In the genomic region with DNA sequence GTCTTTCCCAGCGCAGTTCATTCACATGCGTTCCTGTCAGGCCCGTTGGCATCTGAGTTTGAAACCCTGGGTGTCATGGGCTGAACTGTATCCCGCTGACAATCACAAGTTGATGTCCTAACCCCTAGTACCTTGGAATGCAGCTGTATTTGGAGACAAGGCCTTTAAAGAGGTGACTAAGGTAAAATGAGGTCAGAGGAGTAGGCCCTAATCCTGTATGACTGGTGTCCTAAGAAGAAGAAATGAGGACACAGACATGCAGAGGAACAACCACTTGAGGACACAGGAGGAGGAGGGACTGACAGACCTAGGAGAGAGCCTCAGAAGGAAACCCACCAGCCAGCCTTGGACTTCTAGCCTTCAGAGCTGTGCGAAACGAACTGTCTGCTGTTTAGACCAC, we compare ENCODE assay signal across 22 cellular contexts. TPM values are rescaled to one million over a fixed set of nuclear protein-coding genes. Genes with fewer than 3 reads are reported as not detected.
A peak's percentile ranks its signal among the peaks of the same experiment; 100 is the strongest.
DNase-seq lines count a peak whose midpoint lies in the region; ATAC-seq and TF ChIP-seq lines count a peak whose summit lies in the region.
"Had no signal": no experiment of that assay in that cellular context is flagged by ENCODE, and none has a peak within 500 bp of the region (broad histone marks: within the 10 kb centered on the region; RNA-seq: fewer than 3 reads in every experiment).

No MANE protein-coding gene starts in this region.

- no peak for TF ChIP-seq CTCF in HFFc6 (IDR thresholded peaks at IDR 0.05)
- TF ChIP-seq CTCF in WTC11 (IDR thresholded peaks at IDR 0.05): no peak
- no peak for TF ChIP-seq CTCF in neural crest cell (conservative IDR thresholded peaks at IDR 0.05)
- no peak for TF ChIP-seq CTCF in vagina (IDR thresholded peaks at IDR 0.05)
- TF ChIP-seq CTCF in right atrium auricular region (IDR thresholded peaks at IDR 0.05): no peak

- POLR2A ChIA-PET in activated CD4-positive, alpha-beta T cell treated with anti-CD3 and anti-CD28 coated beads for 36 hours (lab: Charles Lee): interaction anchor here (2.1 kb wide), 1 partner anchor 10 kb away, joined by 6 read pairs; no protein-coding TSS in a partner anchor
- POLR2A ChIA-PET in WTC11 (lab: Charles Lee): no interaction called here

- H3K27me3 Mint-ChIP-seq in activated CD4-positive, alpha-beta T cell treated with anti-CD3 and anti-CD28 coated beads for 36 hours: no peaks in the 10 kb centered on the region
- H3K27me3 Mint-ChIP-seq in HFFc6 (ENCODE audit: insufficient read depth) (peaks cover 18% of the 10 kb centered on the region), WTC11 (ENCODE audit: low read depth) (no peaks in the 10 kb centered on the region), neural crest cell (ENCODE audit: low read depth) (peaks cover 6% of the 10 kb centered on the region)
- H3K27me3 Mint-ChIP-seq: B cell, T-cell had no signal

- no peaks in the 10 kb centered on the region for H3K27me3 ChIP-seq in vagina
- H3K27me3 ChIP-seq in right atrium auricular region: no peaks in the 10 kb centered on the region
- H3K27me3 ChIP-seq: breast epithelium had no signal

- TF ChIP-seq POLR2A in vagina (IDR thresholded peaks at IDR 0.05): no peak

- H3K4me1 Mint-ChIP-seq in activated CD4-positive, alpha-beta T cell treated with anti-CD3 and anti-CD28 coated beads for 36 hours: peaks cover 43% of the 10 kb centered on the region
- H3K4me1 Mint-ChIP-seq in HFFc6 (ENCODE audit: low read depth) (peaks cover 13% of the 10 kb centered on the region), WTC11 (peaks cover 17% of the 10 kb centered on the region), neural crest cell (peaks cover 33% of the 10 kb centered on the region)

- H3K27ac ChIP-seq in vagina (no peak overlapping the region), right atrium auricular region (no peak overlapping the region)
- H3K27ac ChIP-seq: breast epithelium had no signal

- H3K4me1 ChIP-seq in vagina (peaks cover 19% of the 10 kb centered on the region), right atrium auricular region (peaks cover 0 to 17% of the 10 kb centered on the region in 2 donors)
- H3K4me1 ChIP-seq: breast epithelium had no signal

- ATAC-seq in activated CD4-positive, alpha-beta T cell treated with anti-CD3 and anti-CD28 coated beads for 36 hours: no peak
- ATAC-seq in WTC11: no peak
- ATAC-seq: T-cell had no signal

- H3K27ac Mint-ChIP-seq in activated CD4-positive, alpha-beta T cell treated with anti-CD3 and anti-CD28 coated beads for 36 hours: peak overlapping the region; percentile 43
- peak overlapping the region; percentile 11 for H3K27ac Mint-ChIP-seq in HFFc6
- H3K27ac Mint-ChIP-seq in WTC11: peak overlapping the region; percentile 23
- H3K27ac Mint-ChIP-seq in neural crest cell (ENCODE audit: unreplicated experiment): peak overlapping the region; percentile 27
- H3K27ac Mint-ChIP-seq: B cell, type B pancreatic cell had no signal

- intact Hi-C loops in activated CD4-positive, alpha-beta T cell treated with anti-CD3 and anti-CD28 coated beads for 36 hours (cut with DNase I, micrococcal nuclease): no loop called here
- intact Hi-C loops in vagina (cut with DNase I): no loop called here

- DNase-seq in activated CD4-positive, alpha-beta T cell treated with anti-CD3 and anti-CD28 coated beads for 36 hours: no peak
- no peak for DNase-seq in activated CD4-positive, alpha-beta T cell treated with anti-CD3 and anti-CD28 coated beads, Interleukin-2, amount 50 U/mL, for 4 hours
- DNase-seq in HFFc6: no peak
- DNase-seq in WTC11 (ENCODE audit: low spot score): no peak
- no peak for DNase-seq in neural crest cell (ENCODE audit: low read depth, low spot score)
- DNase-seq in vagina (ENCODE audit: extremely low spot score in 2 of 2): no peak
- no peak for DNase-seq in NCI-H748 (lab: John Stamatoyannopoulos, UW; ENCODE audit: unreplicated experiment)
- no peak for DNase-seq in right atrium auricular region (ENCODE audit: low spot score)
- DNase-seq: activated CD4-positive, alpha-beta T cell treated with anti-CD3 and anti-CD28 coated beads for 48 hours; Caco-2; cortex of kidney; NCI-H1048; NCI-H187; NCI-H748 treated with DMSO at 0.1 percent for 48 hours; nucleus accumbens; SIG-M5; T-cell had no signal

- H3K4me3 ChIP-seq in vagina: no peak overlapping the region
- H3K4me3 ChIP-seq in right atrium auricular region: no peak overlapping the region
- H3K4me3 ChIP-seq: breast epithelium had no signal

- H3K9me3 ChIP-seq in vagina: no peaks in the 10 kb centered on the region
- H3K9me3 ChIP-seq in right atrium auricular region: no peaks in the 10 kb centered on the region
- H3K9me3 ChIP-seq: breast epithelium, Caco-2 had no signal

- peaks cover 0 to 28% of the 10 kb centered on the region in 2 donors for H3K36me3 ChIP-seq in vagina
- H3K36me3 ChIP-seq in right atrium auricular region: peaks cover 27% of the 10 kb centered on the region
- H3K36me3 ChIP-seq: breast epithelium had no signal

- no peak overlapping the region for H3K4me3 Mint-ChIP-seq in activated CD4-positive, alpha-beta T cell treated with anti-CD3 and anti-CD28 coated beads for 36 hours
- no peak overlapping the region for H3K4me3 Mint-ChIP-seq in HFFc6
- no peak overlapping the region for H3K4me3 Mint-ChIP-seq in WTC11
- peak overlapping the region; percentile 78 for H3K4me3 Mint-ChIP-seq in neural crest cell
- H3K4me3 Mint-ChIP-seq: B cell, T-cell, type B pancreatic cell had no signal

- no peaks in the 10 kb centered on the region for H3K9me3 Mint-ChIP-seq in activated CD4-positive, alpha-beta T cell treated with anti-CD3 and anti-CD28 coated beads for 36 hours (ENCODE audit: low read depth)
- H3K9me3 Mint-ChIP-seq in HFFc6 (no peaks in the 10 kb centered on the region), WTC11 (no peaks in the 10 kb centered on the region), neural crest cell (no peaks in the 10 kb centered on the region)
- H3K9me3 Mint-ChIP-seq: T-cell, type B pancreatic cell had no signal

- H3K36me3 Mint-ChIP-seq in activated CD4-positive, alpha-beta T cell treated with anti-CD3 and anti-CD28 coated beads for 36 hours (ENCODE audit: low read depth): peaks cover 60% of the 10 kb centered on the region
- H3K36me3 Mint-ChIP-seq in HFFc6 (ENCODE audit: low read depth) (peaks cover 18% of the 10 kb centered on the region; the same call in 1 of the 2 replicates), WTC11 (peaks cover 30% of the 10 kb centered on the region), neural crest cell (ENCODE audit: low read depth) (peaks cover 14% of the 10 kb centered on the region)

- CTCF ChIA-PET in activated CD4-positive, alpha-beta T cell treated with anti-CD3 and anti-CD28 coated beads for 36 hours (lab: Charles Lee): no interaction called here
- CTCF ChIA-PET in WTC11 (lab: Charles Lee): interaction anchor here (0.9 to 8.3 kb wide), 3 partner anchors 71 to 85 kb away, joined by 5 to 204 read pairs (median 11); no protein-coding TSS in a partner anchor

TF ChIP-seq in WTC11, 78 proteins besides CTCF, POLR2A, EP300 and RAD21:
- no peak for TF ChIP-seq RELA (CRISPR knock-in tag; IDR thresholded peaks at IDR 0.05; ENCODE audit: borderline replicate concordance)
- TF ChIP-seq ZNF263 (CRISPR knock-in tag; IDR thresholded peaks at IDR 0.05; ENCODE audit: low read depth): no peak
- TF ChIP-seq EMX1 (CRISPR knock-in tag; IDR thresholded peaks at IDR 0.05): no peak
- TF ChIP-seq, protein P1, sequence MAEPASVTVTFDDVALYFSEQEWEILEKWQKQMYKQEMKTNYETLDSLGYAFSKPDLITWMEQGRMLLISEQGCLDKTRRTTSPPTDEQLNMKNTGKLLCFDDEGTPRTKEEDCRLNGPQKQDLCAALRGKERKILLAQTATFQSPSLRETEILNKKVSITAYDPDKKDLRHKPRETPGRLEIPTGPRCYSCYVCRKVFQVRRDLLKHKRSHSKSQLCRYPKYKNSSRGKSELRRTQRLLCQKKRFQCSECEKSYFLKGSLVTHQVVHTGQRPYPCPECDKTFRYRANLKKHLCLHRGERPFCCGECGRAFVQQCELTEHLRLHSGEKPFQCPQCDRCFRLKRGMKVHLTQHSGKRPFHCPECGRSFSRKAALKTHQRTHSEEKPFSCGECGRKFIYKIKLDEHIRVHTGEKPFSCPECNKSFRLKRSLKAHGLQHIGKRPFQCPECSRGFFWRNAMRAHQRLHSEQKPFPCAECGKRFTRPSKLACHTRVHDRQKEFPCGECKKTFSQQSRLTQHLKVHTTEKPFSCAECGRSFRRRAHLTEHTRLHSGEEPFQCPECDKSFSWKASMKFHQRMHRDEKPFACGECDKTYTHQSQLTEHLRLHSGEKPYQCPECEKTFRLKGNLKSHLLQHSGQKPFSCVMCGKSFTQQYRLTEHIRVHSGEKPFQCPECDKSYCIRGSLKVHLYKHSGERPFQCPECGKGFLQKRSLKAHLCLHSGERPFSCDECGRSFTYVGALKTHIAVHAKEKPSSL (CRISPR knock-in tag; conservative IDR thresholded peaks at IDR 0.05): no peak
- TF ChIP-seq ZNF138 (CRISPR knock-in tag; conservative IDR thresholded peaks at IDR 0.05): no peak
- TF ChIP-seq ZNF121 (CRISPR knock-in tag; IDR thresholded peaks at IDR 0.05): no peak

RNA-seq across cellular contexts. Expression of a gene that starts 33.1 kb away (rescaled TPM):
- 10 to 100 TPM; 24.3 to 35.6 TPM for total RNA-seq in activated CD4-positive, alpha-beta T cell treated with anti-CD3 and anti-CD28 coated beads for 36 hours
- 10 to 100 TPM in 4 of 6 experiments, 1 to 10 TPM in 2; 2.9 to 19.5 (median 18.1) TPM for total RNA-seq in HFFc6 (2021; fragmentation: NEBNext Ultra II Directional; extraction: Animal tissue kit (Norgen Biotek cat#: 25700))
- 3.5 to 4.9 TPM (median 4.3 TPM) in 3 replicates for total RNA-seq in WTC11 (2021)
- total RNA-seq in neural crest cell: 0.98 and 1.3 TPM in 2 replicates
- total RNA-seq in vagina: 22.3 TPM
- total RNA-seq in right atrium auricular region: 10 to 100 TPM in 1 of 2 donors, 1 to 10 TPM in 1; 6.7 to 15.0 TPM
- total RNA-seq: A172 had no signal

RNA-seq across cellular contexts. Expression of a gene that starts 43.5 kb away (rescaled TPM):
- total RNA-seq in activated CD4-positive, alpha-beta T cell treated with anti-CD3 and anti-CD28 coated beads for 36 hours: 1 to 10 TPM; 1.1 to 1.2 TPM
- under 1 TPM; 0.14 to 0.57 (median 0.27) TPM for total RNA-seq in HFFc6 (2021; fragmentation: NEBNext Ultra II Directional; extraction: Animal tissue kit (Norgen Biotek cat#: 25700))
- 13.7 to 22.9 TPM (median 14.7 TPM) in 3 replicates for total RNA-seq in WTC11 (2021)
- total RNA-seq in neural crest cell: 5.6 and 7.2 TPM in 2 replicates
- total RNA-seq in vagina: 1.7 TPM
- total RNA-seq in right atrium auricular region: 1 to 10 TPM in 1 of 2 donors, under 1 TPM in 1; 0.93 to 2.6 TPM
- total RNA-seq: OCI-LY7 had no signal
